ENCODE assay signal across 27 cellular contexts in genomic region chr19:12198136-12198535, GRCh38.
"Had no signal": no experiment of that assay in that cellular context is flagged by ENCODE, and none has a peak within 500 bp of the region (broad histone marks: within the 10 kb centered on the region; RNA-seq: fewer than 3 reads in every experiment).

No MANE protein-coding gene starts in this region.

- ATAC-seq: left colon; left lung; lower lobe of right lung; naive thymus-derived CD8-positive, alpha-beta T cell; right cardiac atrium; sciatic nerve; stimulated activated effector memory CD8-positive, alpha-beta T cell treated with anti-CD3 and anti-CD28 coated beads, Interleukin-12 subunit alpha, Interleukin-12 subunit beta, amount 100 ng/mL, for 72 hours had no signal

- H3K4me3 Mint-ChIP-seq: immature natural killer cell; stimulated activated effector memory CD8-positive, alpha-beta T cell treated with anti-CD3 and anti-CD28 coated beads, Interleukin-12 subunit alpha, Interleukin-12 subunit beta, amount 100 ng/mL, for 72 hours; stimulated activated naive CD8-positive, alpha-beta T cell treated with anti-CD3 and anti-CD28 coated beads, Interleukin-15, Interleukin-2, amounts not matched to agents 100 ng/mL and 50 ng/mL, for 24 hours had no signal

- H3K27me3 ChIP-seq: ovary, suprapubic skin, tibial artery, uterus had no signal

- FAIRE-seq: kidney had no signal

- H3K27ac Mint-ChIP-seq: immature natural killer cell; naive thymus-derived CD8-positive, alpha-beta T cell; stimulated activated effector memory CD8-positive, alpha-beta T cell treated with anti-CD3 and anti-CD28 coated beads, Interleukin-12 subunit alpha, Interleukin-12 subunit beta, amount 100 ng/mL, for 72 hours; stimulated activated naive CD8-positive, alpha-beta T cell treated with anti-CD3 and anti-CD28 coated beads, Interleukin-15, Interleukin-2, amounts not matched to agents 100 ng/mL and 50 ng/mL, for 24 hours had no signal

- H3K27me3 Mint-ChIP-seq: naive thymus-derived CD8-positive, alpha-beta T cell had no signal

- H3K36me3 ChIP-seq: left lung, lower lobe of right lung, ovary, prostate gland, suprapubic skin, uterus had no signal

- H3K27ac ChIP-seq: left lung, lower lobe of right lung, ovary, prostate gland, skin epidermis, suprapubic skin, thoracic aorta, tibial artery, uterus had no signal

- H3K4me3 ChIP-seq: left lung, lower lobe of right lung, ovary, prostate gland, skin epidermis, suprapubic skin, thoracic aorta, tibial artery, uterus had no signal

- DNase-seq: hypothalamus; immature natural killer cell; kidney; left colon; left lung; lower lobe of right lung; mammary epithelial cell; mesenchymal stem cell; naive thymus-derived CD8-positive, alpha-beta T cell; ovary; retina; right cardiac atrium; stimulated activated CD4-positive, alpha-beta T cell treated with anti-CD3 and anti-CD28 coated beads, Interleukin-12 subunit alpha, Interleukin-12 subunit beta, amount 100 ng/mL, for 4 hours; stimulated activated CD4-positive, alpha-beta T cell treated with anti-CD3 and anti-CD28 coated beads, Interleukin-15, amount 100 ng/mL, for 24 hours; stimulated activated CD4-positive, alpha-beta T cell treated with anti-CD3 and anti-CD28 coated beads, Interleukin-2, amount 100 ng/mL, for 24 hours; stimulated activated CD4-positive, alpha-beta T cell treated with anti-CD3 and anti-CD28 coated beads, Interleukin-4, amount 100 ng/mL, for 24 hours; stimulated activated naive CD4-positive, alpha-beta T cell; tibial artery; trophoblast cell; uterus had no signal

- H3K4me1 ChIP-seq: prostate gland, uterus had no signal

- H3K4me1 Mint-ChIP-seq: stimulated activated effector memory CD8-positive, alpha-beta T cell treated with anti-CD3 and anti-CD28 coated beads, Interleukin-12 subunit alpha, Interleukin-12 subunit beta, amount 100 ng/mL, for 72 hours had no signal

- H3K9me3 ChIP-seq: ovary, prostate gland, suprapubic skin had no signal
